In genomic region chr2:179891237-179891636, GRCh38 we compare ENCODE assay signal across 25 cellular contexts. TPM values are rescaled to one million over a fixed set of nuclear protein-coding genes. Genes with fewer than 3 reads are reported as not detected.
"Had no signal": no experiment of that assay in that cellular context is flagged by ENCODE, and none has a peak within 500 bp of the region (broad histone marks: within the 10 kb centered on the region; RNA-seq: fewer than 3 reads in every experiment).

No MANE protein-coding gene starts in this region.

- H3K4me1 ChIP-seq: pancreas, prostate gland, right lobe of liver, stomach, thyroid gland, tibial nerve, upper lobe of right lung, uterus had no signal

- DNase-seq: naive B cell; naive thymus-derived CD8-positive, alpha-beta T cell; nephron progenitor cell; nucleus accumbens; pancreas; right cardiac atrium; right lobe of liver; stimulated activated CD4-positive, alpha-beta T cell treated with anti-CD3 and anti-CD28 coated beads, Interleukin-15, amount 100 ng/mL, for 24 hours; stimulated activated CD4-positive, alpha-beta T cell treated with anti-CD3 and anti-CD28 coated beads, Interleukin-2, amount 100 ng/mL, for 24 hours; stimulated activated CD4-positive, alpha-beta T cell treated with anti-CD3 and anti-CD28 coated beads, Interleukin-2, amount 100 ng/mL, for 48 hours; stimulated activated CD4-positive, alpha-beta T cell treated with anti-CD3 and anti-CD28 coated beads, Interleukin-4, amount 100 ng/mL, for 24 hours; stimulated activated naive B cell treated with anti-CD40 and anti-IgM and Interleukin-4, amounts not matched to agents 10 μg/mL and 1 μg/mL and 100 μg/mL, for 72 hours; stimulated activated naive CD4-positive, alpha-beta T cell treated with Interleukin-2 at 50 U/mL for 16 hours; stomach; thyroid gland; upper lobe of right lung; uterus had no signal

- H3K36me3 ChIP-seq: neutrophil, pancreas, prostate gland, right lobe of liver, stomach, thoracic aorta, thyroid gland, tibial nerve, upper lobe of right lung, uterus had no signal

- H3K27me3 ChIP-seq: neutrophil, pancreas, right lobe of liver, stomach, thyroid gland, tibial nerve, upper lobe of right lung, uterus had no signal

- H3K9me3 ChIP-seq: neutrophil, pancreas, prostate gland, right lobe of liver, thoracic aorta, thyroid gland, upper lobe of right lung, uterus had no signal

- H3K4me3 ChIP-seq: pancreas, prostate gland, right lobe of liver, skin epidermis, stomach, thoracic aorta, thyroid gland, tibial nerve, upper lobe of right lung, uterus had no signal

- ATAC-seq: naive thymus-derived CD8-positive, alpha-beta T cell; natural killer cell treated with Interleukin-12 subunit alpha and Interleukin-12 subunit beta and Interleukin-15 and Interleukin-18, amount 100 ng/mL, for 72 hours; pancreas; right cardiac atrium; right lobe of liver; stimulated activated effector memory CD8-positive, alpha-beta T cell treated with anti-CD3 and anti-CD28 coated beads, Interleukin-12 subunit alpha, Interleukin-12 subunit beta, amount 100 ng/mL, for 72 hours; stimulated activated naive B cell treated with anti-CD40 and anti-IgM and Interleukin-4, amounts not matched to agents 10 μg/mL and 1 μg/mL and 100 μg/mL, for 72 hours; upper lobe of right lung had no signal

- H3K27ac ChIP-seq: neutrophil, pancreas, prostate gland, right lobe of liver, skin epidermis, stomach, thoracic aorta, thyroid gland, tibial nerve, upper lobe of right lung, uterus had no signal

RNA-seq across cellular contexts. Expression of gene ZNF385B, which starts 29.8 kb away (rescaled TPM):
- total RNA-seq: naive thymus-derived CD8-positive, alpha-beta T cell; natural killer cell treated with Interleukin-12 subunit alpha and Interleukin-12 subunit beta and Interleukin-15 and Interleukin-18, amount 100 ng/mL, for 72 hours; pulmonary artery endothelial cell had no signal
- polyA plus RNA-seq: naive thymus-derived CD8-positive, alpha-beta T cell had no signal
